In genomic region chr1:20137055-20137454, GRCh38 we compare ENCODE assay signal across 21 cellular contexts. TPM values are rescaled to one million over a fixed set of nuclear protein-coding genes. Genes with fewer than 3 reads are reported as not detected.
DNase-seq lines count a peak whose midpoint lies in the region; ATAC-seq and TF ChIP-seq lines count a peak whose summit lies in the region.
"Had no signal": no experiment of that assay in that cellular context is flagged by ENCODE, and none has a peak within 500 bp of the region (broad histone marks: within the 10 kb centered on the region; RNA-seq: fewer than 3 reads in every experiment).

No MANE protein-coding gene starts in this region.

- peaks cover 41% of the 10 kb centered on the region for H3K4me1 ChIP-seq in PC-3 (ENCODE audit: insufficient read depth, low read length)
- peaks cover 6% of the 10 kb centered on the region for H3K4me1 ChIP-seq in prostate gland (replicated peaks)
- no peaks in the 10 kb centered on the region for H3K4me1 ChIP-seq in Peyer's patch
- H3K4me1 ChIP-seq in tibial nerve, result no peaks in the 10 kb centered on the region

- TF ChIP-seq CTCF in PC-3 (conservative IDR thresholded peaks at IDR 0.05; ENCODE audit: low read depth, low read length), result no peak
- no peak for TF ChIP-seq CTCF in prostate gland (IDR thresholded peaks at IDR 0.05)
- TF ChIP-seq CTCF in GM13976 (IDR thresholded peaks at IDR 0.05; ENCODE audit: borderline replicate concordance, control extremely low read depth, extremely low read depth, insufficient read depth, missing control alignments), result no peak
- TF ChIP-seq CTCF in Peyer's patch (IDR thresholded peaks at IDR 0.05), result no peak
- no peak for TF ChIP-seq CTCF in tibial nerve (IDR thresholded peaks at IDR 0.05)

- H3K4me3 ChIP-seq in PC-3 (ENCODE audit: low read length) (no peak overlapping the region), prostate gland (no peak overlapping the region), Peyer's patch (no peak overlapping the region), tibial nerve (no peak overlapping the region)
- H3K4me3 ChIP-seq: MG63 had no signal

- no peak for TF ChIP-seq EP300 in tibial nerve (IDR thresholded peaks at IDR 0.05)

- no peak overlapping the region; the same call in 1 of the 2 replicates for H3K9ac ChIP-seq in PC-3 (ENCODE audit: low read length)

- H2AFZ ChIP-seq in PC-3 (ENCODE audit: low read length), result no peak overlapping the region

- in situ Hi-C loops in GM13976 (cut with MboI; ENCODE audit: low sequenced_read_pairs, unreplicated experiment), result no loop called here

- BruUV-seq in PC-3 (replicated peaks; lab: Mats Ljungman, UMichigan), result no TSS peak

- ATAC-seq in PC-3, result peak; percentile 62
- ATAC-seq in HG03095 (IDR thresholded peaks at IDR 0.05; ENCODE audit: unreplicated experiment), result no peak
- ATAC-seq: CD8-positive, alpha-beta T cell; Panc1 had no signal

- no peaks in the 10 kb centered on the region for H4K20me1 ChIP-seq in PC-3 (ENCODE audit: low read length)

- intact Hi-C loops in PC-3 (cut with micrococcal nuclease), result no loop called here
- intact Hi-C loops in prostate gland (cut with DNase I), result no loop called here

- TF ChIP-seq POLR2A in prostate gland (IDR thresholded peaks at IDR 0.05), result no peak
- TF ChIP-seq POLR2A in Peyer's patch (IDR thresholded peaks at IDR 0.05), result no peak
- no peak for TF ChIP-seq POLR2A in tibial nerve (IDR thresholded peaks at IDR 0.05)

- 79% methylated on average over 4 of the region's 4 CpGs for WGBS in prostate gland
- 93 to 95% methylated on average over 4 of the region's 4 CpGs for WGBS in tibial nerve, 2 donors

- POLR2A ChIA-PET in PC-3 (lab: Charles Lee; ENCODE audit: unreplicated experiment), result no interaction called here

- peak overlapping the region; percentile 55 for H3K4me2 ChIP-seq in PC-3 (ENCODE audit: low read length)

- H3K27me3 ChIP-seq in PC-3 (ENCODE audit: low read length) (no peaks in the 10 kb centered on the region), prostate gland (replicated peaks; ENCODE audit: insufficient read depth) (no peaks in the 10 kb centered on the region), Peyer's patch (no peaks in the 10 kb centered on the region), tibial nerve (no peaks in the 10 kb centered on the region)
- H3K27me3 ChIP-seq: MG63 had no signal

- H3K36me3 ChIP-seq in PC-3 (ENCODE audit: low read depth, low read length), result no peaks in the 10 kb centered on the region
- no peaks in the 10 kb centered on the region for H3K36me3 ChIP-seq in prostate gland
- no peaks in the 10 kb centered on the region for H3K36me3 ChIP-seq in Peyer's patch
- no peaks in the 10 kb centered on the region for H3K36me3 ChIP-seq in tibial nerve
- H3K36me3 ChIP-seq: MG63 had no signal

- H3K9me3 ChIP-seq in PC-3 (ENCODE audit: low read length) (no peaks in the 10 kb centered on the region), prostate gland (no peaks in the 10 kb centered on the region), Peyer's patch (no peaks in the 10 kb centered on the region), tibial nerve (no peaks in the 10 kb centered on the region)
- H3K9me3 ChIP-seq: MG63 had no signal

- no peaks in the 10 kb centered on the region for H3K79me2 ChIP-seq in PC-3 (ENCODE audit: low read length)

- CTCF ChIA-PET in PC-3 (lab: Charles Lee), result no interaction called here

- H3K27ac ChIP-seq in PC-3 (ENCODE audit: low read length) (peak overlapping the region; percentile 65), epithelial cell of prostate (no peak overlapping the region), prostate gland (no peak overlapping the region), Peyer's patch (no peak overlapping the region), tibial nerve (no peak overlapping the region)
- H3K27ac ChIP-seq: HL-60 had no signal

- DNase-seq in DMS53 treated with DMSO at 0.1 percent for 48 hours (lab: John Stamatoyannopoulos, UW; ENCODE audit: unreplicated experiment) (peak; percentile 28), PC-3 (peak; percentile 95), epithelial cell of prostate (ENCODE audit: low read depth, low spot score) (peak; percentile 33), prostate gland (ENCODE audit: low spot score) (peak; percentile 63), GM13976 (ENCODE audit: low spot score) (no peak), Peyer's patch (no peak), tibial nerve (ENCODE audit: low spot score in 2 of 2) (no peak)
- DNase-seq: ACHN; CD8-positive, alpha-beta T cell; H7; KBM-7; MG63; NCI-H1092 treated with DMSO at 0.1 percent for 48 hours; NCI-H1694 treated with DMSO at 0.1 percent for 48 hours; NCI-H748 treated with DMSO at 0.1 percent for 48 hours; SHP77 had no signal

- H3K9me2 ChIP-seq in PC-3 (replicated peaks; ENCODE audit: low read length), result no peaks in the 10 kb centered on the region

- H3F3A ChIP-seq in PC-3 (ENCODE audit: low read length, unreplicated experiment), result no peaks in the 10 kb centered on the region

RNA-seq across cellular contexts. Expression of gene PLA2G2F, which starts 2.1 kb away (rescaled TPM):
- 0.18 TPM in 1 of 2 replicates, not detected in the other for total RNA-seq in PC-3 (2014; rRNA removed)
- under 1 TPM; 0.23 TPM for total RNA-seq in prostate gland
- total RNA-seq in Peyer's patch, result under 1 TPM in 2 of 4 donors, not detected in 2; 0.27 to 0.35 TPM
- not detected for total RNA-seq in tibial nerve
- total RNA-seq: B cell; CD8-positive, alpha-beta T cell; Daoy; H7 had no signal

RNA-seq across cellular contexts. Expression of gene PLA2G2D, which starts 17.7 kb away (rescaled TPM):
- not detected in 2 replicates for total RNA-seq in PC-3 (2014; rRNA removed)
- total RNA-seq in prostate gland, result not detected
- under 1 TPM in 1 of 4 donors, not detected in 3; 0.40 TPM for total RNA-seq in Peyer's patch
- total RNA-seq in tibial nerve, result not detected
- total RNA-seq: CD8-positive, alpha-beta T cell; Daoy; H7 had no signal

RNA-seq across cellular contexts. Expression of gene UBXN10, which starts 48.8 kb away (rescaled TPM):
- total RNA-seq in PC-3 (2014; rRNA removed) (0.12 TPM in 1 of 2 replicates, not detected in the other), prostate gland (10 to 100 TPM in 1 of 2 donors, 1 to 10 TPM in 1; 1.6 to 10.6 TPM), Peyer's patch (1 to 10 TPM in 3 of 4 donors, under 1 TPM in 1; 0.94 to 5.7 (median 2.2) TPM), tibial nerve (under 1 TPM; under 0.01 to 0.84 (median 0.41) TPM)

RNA-seq across cellular contexts. Expression of gene PLA2G2C, which starts 49.3 kb away (rescaled TPM):
- total RNA-seq in PC-3 (2014; rRNA removed), result 0.12 TPM in 1 of 2 replicates, not detected in the other
- total RNA-seq in prostate gland, result under 1 TPM in 1 of 2 donors, not detected in 1; 0.23 TPM
- total RNA-seq in Peyer's patch, result 1 to 10 TPM in 1 of 4 donors, not detected in 3; 1.0 TPM
- total RNA-seq in tibial nerve, result not detected
- total RNA-seq: B cell; CD8-positive, alpha-beta T cell; Daoy; H7 had no signal

Comparison
In these comparisons a context has a peak if more than half of its experiments do, and no peak if none do; other contexts are left out.
1. DNase-seq: peak in DMS53 treated with DMSO at 0.1 percent for 48 hours (single experiment), PC-3 (single experiment), epithelial cell of prostate (single experiment) and prostate gland (single experiment); none in GM13976 (single experiment), Peyer's patch (0 of 3) and tibial nerve (0 of 2).